ENCODE assay signal across 28 cellular contexts in the genomic region with DNA sequence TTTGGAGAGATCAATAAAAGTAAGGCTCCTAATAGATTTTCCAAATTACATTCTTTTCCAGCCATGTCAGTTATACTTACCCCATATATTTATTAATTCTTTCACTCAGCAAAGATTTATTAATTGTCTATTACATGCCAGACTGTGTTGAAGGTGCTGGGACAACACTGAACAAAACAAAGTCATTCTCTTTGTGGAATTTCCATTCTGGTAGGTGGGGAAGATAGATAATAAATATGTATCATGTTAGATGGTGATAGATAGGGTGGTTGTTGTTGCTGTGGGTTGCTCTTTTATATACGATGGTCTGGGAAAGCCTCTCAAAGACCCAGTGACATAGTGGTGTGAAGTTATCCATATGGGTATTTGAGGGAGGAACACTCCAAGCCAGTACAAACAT.
"Had no signal": no experiment of that assay in that cellular context is flagged by ENCODE, and none has a peak within 500 bp of the region (broad histone marks: within the 10 kb centered on the region; RNA-seq: fewer than 3 reads in every experiment).

No MANE protein-coding gene starts in this region.

- H3K4me1 ChIP-seq: testis, thyroid gland, upper lobe of right lung, uterus, vagina had no signal

- H3K27ac Mint-ChIP-seq: stimulated activated effector memory CD8-positive, alpha-beta T cell treated with anti-CD3 and anti-CD28 coated beads, Interleukin-12 subunit alpha, Interleukin-12 subunit beta, amount 100 ng/mL, for 72 hours; stimulated activated memory B cell treated with anti-CD40 and anti-IgM and Interleukin-4, amounts not matched to agents 10 μg/mL and 1 μg/mL and 100 μg/mL, for 72 hours; stimulated activated naive B cell treated with anti-CD40 and anti-IgM and Interleukin-4, amounts not matched to agents 10 μg/mL and 1 μg/mL and 100 μg/mL, for 72 hours; stimulated activated naive CD8-positive, alpha-beta T cell treated with anti-CD3 and anti-CD28 coated beads, Interleukin-15, amount 100 ng/mL, for 72 hours; stimulated activated naive CD8-positive, alpha-beta T cell treated with anti-CD3 and anti-CD28 coated beads, Interleukin-15, Interleukin-2, amounts not matched to agents 100 ng/mL and 50 ng/mL, for 24 hours; type B pancreatic cell had no signal

- H3K27ac ChIP-seq: stomach, suprapubic skin, testis, thoracic aorta, thyroid gland, tibial artery, tibial nerve, transverse colon, upper lobe of left lung, upper lobe of right lung, uterus, vagina had no signal

- H3K27me3 Mint-ChIP-seq: stimulated activated memory B cell treated with anti-CD40 and anti-IgM and Interleukin-4, amounts not matched to agents 10 μg/mL and 1 μg/mL and 100 μg/mL, for 72 hours; stimulated activated naive B cell treated with anti-CD40 and anti-IgM and Interleukin-4, amounts not matched to agents 10 μg/mL and 1 μg/mL and 100 μg/mL, for 72 hours; stimulated activated naive CD8-positive, alpha-beta T cell treated with anti-CD3 and anti-CD28 coated beads, Interleukin-15, amount 100 ng/mL, for 72 hours; stimulated activated naive CD8-positive, alpha-beta T cell treated with anti-CD3 and anti-CD28 coated beads, Interleukin-15, Interleukin-2, amounts not matched to agents 100 ng/mL and 50 ng/mL, for 24 hours; type B pancreatic cell had no signal

- H3K9me3 ChIP-seq: stomach, suprapubic skin, testis, thoracic aorta, thyroid gland, tibial artery, tibial nerve, transverse colon, upper lobe of left lung, upper lobe of right lung, uterus, vagina had no signal

- H3K4me3 Mint-ChIP-seq: stimulated activated effector memory CD8-positive, alpha-beta T cell treated with anti-CD3 and anti-CD28 coated beads, Interleukin-12 subunit alpha, Interleukin-12 subunit beta, amount 100 ng/mL, for 72 hours; stimulated activated memory B cell treated with anti-CD40 and anti-IgM and Interleukin-4, amounts not matched to agents 10 μg/mL and 1 μg/mL and 100 μg/mL, for 72 hours; stimulated activated naive B cell treated with anti-CD40 and anti-IgM and Interleukin-4, amounts not matched to agents 10 μg/mL and 1 μg/mL and 100 μg/mL, for 72 hours; stimulated activated naive CD8-positive, alpha-beta T cell treated with anti-CD3 and anti-CD28 coated beads, Interleukin-15, amount 100 ng/mL, for 72 hours; stimulated activated naive CD8-positive, alpha-beta T cell treated with anti-CD3 and anti-CD28 coated beads, Interleukin-15, Interleukin-2, amounts not matched to agents 100 ng/mL and 50 ng/mL, for 24 hours; type B pancreatic cell had no signal

- H3K27me3 ChIP-seq: stomach, suprapubic skin, testis, thyroid gland, tibial artery, tibial nerve, transverse colon, upper lobe of left lung, upper lobe of right lung, uterus, vagina had no signal

- ATAC-seq: stimulated activated effector memory CD8-positive, alpha-beta T cell treated with anti-CD3 and anti-CD28 coated beads, Interleukin-12 subunit alpha, Interleukin-12 subunit beta, amount 100 ng/mL, for 72 hours; stimulated activated memory B cell treated with anti-CD40 and anti-IgM and Interleukin-4, amounts not matched to agents 10 μg/mL and 1 μg/mL and 100 μg/mL, for 72 hours; stimulated activated naive B cell treated with anti-CD40 and anti-IgM and Interleukin-4, amounts not matched to agents 10 μg/mL and 1 μg/mL and 100 μg/mL, for 72 hours; stimulated activated naive CD8-positive, alpha-beta T cell treated with anti-CD3 and anti-CD28 coated beads, Interleukin-15, amount 100 ng/mL, for 72 hours; stimulated activated naive CD8-positive, alpha-beta T cell treated with anti-CD3 and anti-CD28 coated beads, Interleukin-15, Interleukin-2, amounts not matched to agents 100 U/mL and 50 U/mL, for 24 hours; upper lobe of right lung had no signal

- H3K9me3 Mint-ChIP-seq: stimulated activated effector memory CD8-positive, alpha-beta T cell treated with anti-CD3 and anti-CD28 coated beads, Interleukin-12 subunit alpha, Interleukin-12 subunit beta, amount 100 ng/mL, for 72 hours; stimulated activated memory B cell treated with anti-CD40 and anti-IgM and Interleukin-4, amounts not matched to agents 10 μg/mL and 1 μg/mL and 100 μg/mL, for 72 hours; stimulated activated naive B cell treated with anti-CD40 and anti-IgM and Interleukin-4, amounts not matched to agents 10 μg/mL and 1 μg/mL and 100 μg/mL, for 72 hours; stimulated activated naive CD8-positive, alpha-beta T cell treated with anti-CD3 and anti-CD28 coated beads, Interleukin-15, amount 100 ng/mL, for 72 hours; stimulated activated naive CD8-positive, alpha-beta T cell treated with anti-CD3 and anti-CD28 coated beads, Interleukin-15, Interleukin-2, amounts not matched to agents 100 ng/mL and 50 ng/mL, for 24 hours; type B pancreatic cell had no signal

- DNase-seq: stimulated activated CD4-positive, alpha-beta T cell treated with anti-CD3 and anti-CD28 coated beads, Interleukin-2, amount 100 ng/mL, for 48 hours; stimulated activated CD4-positive, alpha-beta T cell treated with anti-CD3 and anti-CD28 coated beads, Interleukin-4, amount 100 ng/mL, for 1 hour; stimulated activated CD4-positive, alpha-beta T cell treated with anti-CD3 and anti-CD28 coated beads, Interleukin-4, amount 100 ng/mL, for 24 hours; stimulated activated CD4-positive, alpha-beta T cell treated with anti-CD3 and anti-CD28 coated beads, Interleukin-4, amount 100 ng/mL, for 4 hours; stimulated activated CD8-positive, alpha-beta memory T cell treated with anti-CD3 and anti-CD28 coated beads, Interleukin-4, amount 100 ng/mL, for 48 hours; stimulated activated naive B cell treated with anti-CD40 and anti-IgM and Interleukin-4, amounts not matched to agents 10 μg/mL and 1 μg/mL and 100 μg/mL, for 72 hours; stimulated activated naive CD4-positive, alpha-beta T cell; stimulated activated naive CD4-positive, alpha-beta T cell treated with Interleukin-2 at 50 U/mL for 16 hours; stimulated activated naive CD8-positive, alpha-beta T cell treated with anti-CD3 and anti-CD28 coated beads, Interleukin-15, amount 100 ng/mL, for 72 hours; stimulated activated naive CD8-positive, alpha-beta T cell treated with anti-CD3 and anti-CD28 coated beads, Interleukin-15, Interleukin-2, amounts not matched to agents 100 U/mL and 50 U/mL, for 24 hours; stomach; substantia nigra; testis; thyroid gland; tibial artery; transverse colon; trophoblast cell; upper lobe of left lung; upper lobe of right lung; uterus had no signal

- H3K36me3 ChIP-seq: suprapubic skin, thyroid gland, transverse colon, upper lobe of right lung, uterus, vagina had no signal

- H3K4me3 ChIP-seq: stomach, suprapubic skin, testis, thoracic aorta, thyroid gland, tibial artery, tibial nerve, transverse colon, upper lobe of left lung, upper lobe of right lung, uterus, vagina had no signal
